8 cellular contexts compared by ENCODE assay signal in genomic region chr10:60572511-60573194, GRCh38.
DNase-seq lines count a peak whose midpoint lies in the region; ATAC-seq and TF ChIP-seq lines count a peak whose summit lies in the region.

No MANE protein-coding gene starts in this region.

- WGBS in sigmoid colon, 2 donors = 3 to 5% methylated on average over 12 of the region's 12 CpGs

- no peak for TF ChIP-seq EP300 in sigmoid colon (IDR thresholded peaks at IDR 0.05)

- intact Hi-C loops in sigmoid colon (cut with DNase I) = loop anchor here (10.0 kb wide), 1 partner anchor 118 kb away; no protein-coding TSS in a partner anchor

- H3K36me3 ChIP-seq in brain microvascular endothelial cell (replicated peaks) (no peaks in the 10 kb centered on the region), sigmoid colon (no peaks in the 10 kb centered on the region)

- in situ Hi-C loops in brain microvascular endothelial cell (cut with HindIII; ENCODE audit: low pct_ligation_motif_present, low sequenced_read_pairs) = no loop called here

- no peak for TF ChIP-seq POLR2A in sigmoid colon (IDR thresholded peaks at IDR 0.05)

- H3K27me3 ChIP-seq in brain microvascular endothelial cell (replicated peaks) (no peaks in the 10 kb centered on the region), sigmoid colon (no peaks in the 10 kb centered on the region)

- H3K27ac ChIP-seq in brain microvascular endothelial cell (peak overlapping the region; percentile 37), sigmoid colon (peak overlapping the region; percentile 5 to 68 (median 52))

- H3K9me3 ChIP-seq in sigmoid colon = no peaks in the 10 kb centered on the region

- TF ChIP-seq CTCF in brain microvascular endothelial cell (IDR thresholded peaks at IDR 0.05; ENCODE audit: low read depth, low read length, missing control alignments) (peak; percentile 20), sigmoid colon (IDR thresholded peaks at IDR 0.05) (no peak)

- H3K4me1 ChIP-seq in sigmoid colon = peaks cover 0 to 36% (median 24%) of the 10 kb centered on the region in 4 donors

- ATAC-seq in GM21619 (IDR thresholded peaks at IDR 0.05; ENCODE audit: unreplicated experiment) = no peak

- H3K4me3 ChIP-seq in brain microvascular endothelial cell (ENCODE audit: low read depth, low read length) (peak overlapping the region; percentile 54), sigmoid colon (peak overlapping the region; percentile 16 to 45 (median 34))

- DNase-seq in activated gamma-delta T cell treated with Interleukin-2 at 50 U/mL for 16 hours (peak; percentile 3), activated gamma-delta T cell (lab: John Stamatoyannopoulos, UW) (no peak), NCI-H748 treated with DMSO at 0.1 percent for 48 hours (lab: John Stamatoyannopoulos, UW) (peak; percentile 39), brain microvascular endothelial cell (peak; percentile 70), iPS-NIHi7 (ENCODE audit: extremely low spot score) (peak; percentile 60), sigmoid colon (no peak), CD1c-positive myeloid dendritic cell (ENCODE audit: extremely low spot score) (no peak)

Comparison
In these comparisons a context has a peak if more than half of its experiments do, and no peak if none do; other contexts are left out.
1. DNase-seq: peak in activated gamma-delta T cell treated with Interleukin-2 at 50 U/mL for 16 hours (single experiment), NCI-H748 treated with DMSO at 0.1 percent for 48 hours (single experiment), brain microvascular endothelial cell (single experiment) and iPS-NIHi7 (single experiment); none in activated gamma-delta T cell (single experiment), sigmoid colon (single experiment) and CD1c-positive myeloid dendritic cell (single experiment).